ENCODE assay signal across 8 cellular contexts in the genomic region with DNA sequence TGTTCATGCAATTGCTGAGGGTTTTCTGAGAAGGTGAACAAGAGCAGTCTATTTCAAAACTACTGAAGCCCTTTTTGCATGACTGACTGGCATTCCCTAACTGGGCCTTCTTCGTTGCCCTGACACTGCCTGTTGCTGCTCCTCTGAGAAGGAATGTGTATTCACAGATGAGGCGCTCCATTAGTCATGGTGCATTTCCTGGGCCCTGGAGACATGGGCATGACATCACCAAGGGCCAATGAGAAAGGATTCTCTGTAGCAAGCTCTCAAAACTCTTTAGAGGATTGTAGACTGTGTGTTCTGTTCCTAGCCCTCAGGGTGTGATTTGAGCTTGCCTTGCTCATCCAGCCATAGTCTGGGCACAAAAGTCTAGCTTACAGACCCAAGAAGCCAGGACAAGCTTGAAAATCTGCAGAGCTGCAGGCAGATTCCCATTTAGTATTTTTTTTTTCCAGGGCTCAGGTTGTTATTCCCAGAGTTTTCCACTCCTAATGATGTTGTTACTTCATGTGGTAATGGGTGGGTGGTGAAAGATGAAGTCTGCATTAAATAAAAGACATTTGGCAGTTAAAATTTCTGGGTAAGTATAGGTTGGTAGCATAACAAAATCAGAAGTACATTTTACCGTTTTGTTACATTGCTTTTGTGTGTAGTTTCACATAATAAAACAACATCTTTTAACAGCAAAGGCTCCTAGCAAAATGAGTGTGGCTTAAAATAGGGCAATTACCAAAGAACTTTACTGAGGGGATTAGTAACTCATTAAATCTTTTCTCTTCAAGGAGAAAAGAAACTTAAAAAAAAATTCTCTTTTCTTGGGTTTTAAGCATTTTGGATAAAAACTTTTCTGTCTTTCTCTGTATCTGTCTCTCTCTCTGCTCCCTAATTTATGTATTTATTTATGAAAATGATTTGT.
DNase-seq lines count a peak whose midpoint lies in the region; ATAC-seq and TF ChIP-seq lines count a peak whose summit lies in the region.

No MANE protein-coding gene starts in this region.

- H3K36me3 ChIP-seq in endodermal cell (ENCODE audit: control insufficient read depth, insufficient read depth, low read length): no peaks in the 10 kb centered on the region

- no peak overlapping the region for H3K4me3 Mint-ChIP-seq in activated CD4-positive, alpha-beta T cell treated with anti-CD3 and anti-CD28 coated beads for 36 hours
- H3K4me3 Mint-ChIP-seq in activated CD4-positive, alpha-beta T cell treated with anti-CD3 and anti-CD28 coated beads, Interleukin-2, amount 10 ng/mL, durations not matched to agents 24 days and 14 days: no peak overlapping the region
- no peak overlapping the region for H3K4me3 Mint-ChIP-seq in endodermal cell
- no peak overlapping the region for H3K4me3 Mint-ChIP-seq in mesothelial cell of epicardium

- peak overlapping the region; percentile 42 for H3K9ac ChIP-seq in endodermal cell (ENCODE audit: extremely low read depth, low read length, poor library complexity, severe bottlenecking)

- CTCF ChIA-PET in activated CD4-positive, alpha-beta T cell treated with anti-CD3 and anti-CD28 coated beads for 36 hours (lab: Charles Lee): no interaction called here

- H3K9me3 ChIP-seq in endodermal cell (ENCODE audit: control insufficient read depth, low read length): no peaks in the 10 kb centered on the region

- intact Hi-C loops in activated CD4-positive, alpha-beta T cell treated with anti-CD3 and anti-CD28 coated beads for 36 hours (cut with DNase I, micrococcal nuclease): no loop called here
- intact Hi-C loops in activated CD4-positive, alpha-beta T cell treated with anti-CD3 and anti-CD28 coated beads, Interleukin-2, amount 10 ng/mL, durations not matched to agents 24 days and 14 days (cut with micrococcal nuclease): no loop called here

- H3K36me3 Mint-ChIP-seq in activated CD4-positive, alpha-beta T cell treated with anti-CD3 and anti-CD28 coated beads for 36 hours (ENCODE audit: low read depth): peaks cover 2% of the 10 kb centered on the region
- H3K36me3 Mint-ChIP-seq in activated CD4-positive, alpha-beta T cell treated with anti-CD3 and anti-CD28 coated beads, Interleukin-2, amount 10 ng/mL, durations not matched to agents 24 days and 14 days (ENCODE audit: low read depth): no peaks in the 10 kb centered on the region
- H3K36me3 Mint-ChIP-seq in endodermal cell (ENCODE audit: low read depth) (no peaks in the 10 kb centered on the region), mesothelial cell of epicardium (peaks cover 2% of the 10 kb centered on the region)

- DNase-seq in activated CD4-positive, alpha-beta T cell treated with anti-CD3 and anti-CD28 coated beads for 36 hours: peak; percentile 39
- DNase-seq in activated CD4-positive, alpha-beta T cell treated with anti-CD3 and anti-CD28 coated beads, Interleukin-2, amount 10 ng/mL, durations not matched to agents 24 days and 14 days: no peak
- DNase-seq in NCI-H446 treated with DMSO at 0.1 percent for 48 hours (lab: John Stamatoyannopoulos, UW) (peak; percentile 67), endodermal cell (peak; percentile 93), mesothelial cell of epicardium (ENCODE audit: low spot score in 2 of 2, unreplicated experiment in 2 of 2) (peak; percentile 38 to 54), activated gamma-delta T cell (lab: John Stamatoyannopoulos, UW) (no peak), NCI-H1436 (lab: John Stamatoyannopoulos, UW) (no peak)
- DNase-seq in stimulated activated CD8-positive, alpha-beta memory T cell treated with anti-CD3 and anti-CD28 coated beads, Interleukin-4, amount 100 ng/mL, for 48 hours: no peak

- no peaks in the 10 kb centered on the region for H3K27me3 ChIP-seq in endodermal cell (ENCODE audit: control insufficient read depth, insufficient read depth, low read length, poor library complexity, severe bottlenecking)

- no peaks in the 10 kb centered on the region for H3K9me3 Mint-ChIP-seq in activated CD4-positive, alpha-beta T cell treated with anti-CD3 and anti-CD28 coated beads for 36 hours (ENCODE audit: low read depth)
- peaks cover 4% of the 10 kb centered on the region for H3K9me3 Mint-ChIP-seq in activated CD4-positive, alpha-beta T cell treated with anti-CD3 and anti-CD28 coated beads, Interleukin-2, amount 10 ng/mL, durations not matched to agents 24 days and 14 days
- no peaks in the 10 kb centered on the region for H3K9me3 Mint-ChIP-seq in endodermal cell
- peaks cover 7% of the 10 kb centered on the region for H3K9me3 Mint-ChIP-seq in mesothelial cell of epicardium

- H3K4me3 ChIP-seq in endodermal cell (ENCODE audit: low read length): no peak overlapping the region

- peak overlapping the region; percentile 96 for H3K27ac ChIP-seq in endodermal cell (ENCODE audit: low read depth, low read length)

- peak; percentile 76 for ATAC-seq in activated CD4-positive, alpha-beta T cell treated with anti-CD3 and anti-CD28 coated beads for 36 hours

- peaks cover 4% of the 10 kb centered on the region for H3K4me1 ChIP-seq in endodermal cell (ENCODE audit: control insufficient read depth, insufficient read depth, low read length)

- peaks cover 9% of the 10 kb centered on the region for H3K4me1 Mint-ChIP-seq in activated CD4-positive, alpha-beta T cell treated with anti-CD3 and anti-CD28 coated beads for 36 hours
- H3K4me1 Mint-ChIP-seq in activated CD4-positive, alpha-beta T cell treated with anti-CD3 and anti-CD28 coated beads, Interleukin-2, amount 10 ng/mL, durations not matched to agents 24 days and 14 days: peaks cover 2% of the 10 kb centered on the region
- H3K4me1 Mint-ChIP-seq in endodermal cell: peaks cover 12% of the 10 kb centered on the region
- H3K4me1 Mint-ChIP-seq in mesothelial cell of epicardium: peaks cover 54% of the 10 kb centered on the region

- no peaks in the 10 kb centered on the region for H3K27me3 Mint-ChIP-seq in activated CD4-positive, alpha-beta T cell treated with anti-CD3 and anti-CD28 coated beads for 36 hours
- no peaks in the 10 kb centered on the region for H3K27me3 Mint-ChIP-seq in activated CD4-positive, alpha-beta T cell treated with anti-CD3 and anti-CD28 coated beads, Interleukin-2, amount 10 ng/mL, durations not matched to agents 24 days and 14 days
- no peaks in the 10 kb centered on the region for H3K27me3 Mint-ChIP-seq in endodermal cell (ENCODE audit: insufficient read depth)
- no peaks in the 10 kb centered on the region for H3K27me3 Mint-ChIP-seq in mesothelial cell of epicardium (ENCODE audit: low read depth)

- H3K27ac Mint-ChIP-seq in activated CD4-positive, alpha-beta T cell treated with anti-CD3 and anti-CD28 coated beads for 36 hours: no peak overlapping the region
- H3K27ac Mint-ChIP-seq in activated CD4-positive, alpha-beta T cell treated with anti-CD3 and anti-CD28 coated beads, Interleukin-2, amount 10 ng/mL, durations not matched to agents 24 days and 14 days: no peak overlapping the region
- peak overlapping the region; percentile 96 for H3K27ac Mint-ChIP-seq in endodermal cell
- peak overlapping the region; percentile 99 for H3K27ac Mint-ChIP-seq in mesothelial cell of epicardium

- 13 to 38% methylated on average over 1 to 2 of the region's 3 CpGs for WGBS in endodermal cell (ENCODE audit: insufficient coverage in 1 of 2, insufficient read length in 1 of 2), 2 experiments

- no peak for TF ChIP-seq CTCF in endodermal cell (conservative IDR thresholded peaks at IDR 0.05)
- no peak for TF ChIP-seq CTCF in mesothelial cell of epicardium (IDR thresholded peaks at IDR 0.05; ENCODE audit: unreplicated experiment)

- POLR2A ChIA-PET in activated CD4-positive, alpha-beta T cell treated with anti-CD3 and anti-CD28 coated beads for 36 hours (lab: Charles Lee): interaction anchor here (0.5 to 0.6 kb wide), 2 partner anchors 13 to 492 kb away, joined by 3 read pairs; no protein-coding TSS in a partner anchor

Comparison
In these comparisons a context has a peak if more than half of its experiments do, and no peak if none do; other contexts are left out.
1. DNase-seq: peak in activated CD4-positive, alpha-beta T cell treated with anti-CD3 and anti-CD28 coated beads for 36 hours (single experiment), NCI-H446 treated with DMSO at 0.1 percent for 48 hours (single experiment), endodermal cell (single experiment) and mesothelial cell of epicardium (2 of 2); none in activated CD4-positive, alpha-beta T cell treated with anti-CD3 and anti-CD28 coated beads, Interleukin-2, amount 10 ng/mL, durations not matched to agents 24 days and 14 days (single experiment), activated gamma-delta T cell (single experiment), NCI-H1436 (single experiment) and stimulated activated CD8-positive, alpha-beta memory T cell treated with anti-CD3 and anti-CD28 coated beads, Interleukin-4, amount 100 ng/mL, for 48 hours (single experiment).
2. H3K27ac Mint-ChIP-seq: peak in endodermal cell (single experiment) and mesothelial cell of epicardium (single experiment); none in activated CD4-positive, alpha-beta T cell treated with anti-CD3 and anti-CD28 coated beads for 36 hours (single experiment) and activated CD4-positive, alpha-beta T cell treated with anti-CD3 and anti-CD28 coated beads, Interleukin-2, amount 10 ng/mL, durations not matched to agents 24 days and 14 days (single experiment).